In genomic region chr7:151511946-151512345, GRCh38 we compare ENCODE assay signal across 21 cellular contexts. TPM values are rescaled to one million over a fixed set of nuclear protein-coding genes. Genes with fewer than 3 reads are reported as not detected.
DNase-seq lines count a peak whose midpoint lies in the region; ATAC-seq and TF ChIP-seq lines count a peak whose summit lies in the region.
"Had no signal": no experiment of that assay in that cellular context is flagged by ENCODE, and none has a peak within 500 bp of the region (broad histone marks: within the 10 kb centered on the region; RNA-seq: fewer than 3 reads in every experiment).

No MANE protein-coding gene starts in this region.

- H3K27ac ChIP-seq in GM23248: no peak overlapping the region
- H3K27ac ChIP-seq in RWPE1: peak overlapping the region; percentile 23; the same call in 1 of the 2 replicates
- no peak overlapping the region for H3K27ac ChIP-seq in foreskin keratinocyte
- H3K27ac ChIP-seq: brain microvascular endothelial cell, right lobe of liver, SK-N-MC had no signal

- H3K36me3 ChIP-seq in GM23248 (ENCODE audit: low read depth): no peaks in the 10 kb centered on the region; the same call in 1 of the 2 replicates
- H3K36me3 ChIP-seq: brain microvascular endothelial cell, heart right ventricle, right lobe of liver, tibial nerve had no signal

- H3K9me3 ChIP-seq in GM23248 (ENCODE audit: low read depth): no peaks in the 10 kb centered on the region
- H3K9me3 ChIP-seq: heart right ventricle, right lobe of liver, tibial nerve had no signal

- CTCF ChIA-PET in RWPE1 (lab: Yijun Ruan, JAX): no interaction called here

- no peak for TF ChIP-seq CTCF in RWPE1 (conservative IDR thresholded peaks at IDR 0.05; ENCODE audit: low read depth)
- no peak for TF ChIP-seq CTCF in fibroblast of mammary gland (conservative IDR thresholded peaks at IDR 0.05; ENCODE audit: control insufficient read depth, insufficient read depth, low read depth, low read length)
- TF ChIP-seq CTCF in foreskin keratinocyte (conservative IDR thresholded peaks at IDR 0.05): no peak

- 99 to 100% methylated on average over 4 of the region's 4 CpGs for WGBS in GM23248 (ENCODE audit: low coverage in 1 of 2, low lambda C conversion rate in 2 of 2, missing lambda C conversion rate in 2 of 2), 2 experiments

- peaks cover 46% of the 10 kb centered on the region for H4K20me1 ChIP-seq in GM23248 (ENCODE audit: insufficient read depth)

- ATAC-seq in sciatic nerve: peak; percentile 29
- no peak for ATAC-seq in GM21526 (IDR thresholded peaks at IDR 0.05; ENCODE audit: low FRiP score, unreplicated experiment)
- no peak for ATAC-seq in foreskin keratinocyte
- ATAC-seq: activated CD4-positive, CD25-positive, alpha-beta regulatory T cell treated with anti-CD3 and anti-CD28 coated beads, Interleukin-2, amount 50 U/mL, for 24 hours; Panc1 had no signal

- POLR2A ChIA-PET in RWPE1 (lab: Yijun Ruan, JAX; ENCODE audit: low non-redundant PET): no interaction called here

- no peaks in the 10 kb centered on the region for H3F3A ChIP-seq in GM23248 (ENCODE audit: insufficient read depth)

- H3K9ac ChIP-seq in GM23248: no peak overlapping the region

- H3K4me3 ChIP-seq in GM23248 (no peak overlapping the region), fibroblast of mammary gland (ENCODE audit: control insufficient read depth, low read depth, low read length) (no peak overlapping the region)
- H3K4me3 ChIP-seq: HAP-1, heart right ventricle, lung, right lobe of liver, SK-N-MC, tibial nerve had no signal

- H3K4me1 ChIP-seq in GM23248 (ENCODE audit: insufficient read depth) (peaks cover 2% of the 10 kb centered on the region; the same call in 1 of the 2 replicates), foreskin keratinocyte (peaks cover 15% of the 10 kb centered on the region)

- in situ Hi-C loops in GM23248 (cut with MboI): no loop called here

- DNase-seq in GM23248 (peak; percentile 42), RWPE1 (ENCODE audit: low spot score) (no peak), fibroblast of mammary gland (ENCODE audit: low read depth) (peak; percentile 45), sciatic nerve (ENCODE audit: low spot score) (no peak), foreskin keratinocyte (no peak)
- no peak for DNase-seq in stimulated activated CD4-positive, alpha-beta T cell treated with anti-CD3 and anti-CD28 coated beads, Interleukin-4, amount 100 ng/mL, for 1 hour
- DNase-seq: brain microvascular endothelial cell; dermis blood vessel endothelial cell; heart right ventricle; immature natural killer cell; NCI-H774; right lobe of liver; stimulated activated naive CD4-positive, alpha-beta T cell treated with Interleukin-2 at 50 U/mL for 16 hours; T-helper 9 cell had no signal

- H2AFZ ChIP-seq in GM23248: no peak overlapping the region

- H3K4me2 ChIP-seq in GM23248 (ENCODE audit: unreplicated experiment): no peak overlapping the region

- H3K27me3 ChIP-seq in GM23248 (replicated peaks; ENCODE audit: insufficient read depth): no peaks in the 10 kb centered on the region
- H3K27me3 ChIP-seq in foreskin keratinocyte: no peaks in the 10 kb centered on the region
- H3K27me3 ChIP-seq: brain microvascular endothelial cell, heart right ventricle, right lobe of liver, tibial nerve had no signal

- no peaks in the 10 kb centered on the region for H3K9me2 ChIP-seq in GM23248 (ENCODE audit: insufficient read depth)

- intact Hi-C loops in sciatic nerve (cut with DNase I): no loop called here

- H3K79me2 ChIP-seq in GM23248 (ENCODE audit: insufficient read depth): peaks cover 100% of the 10 kb centered on the region

RNA-seq across cellular contexts. Expression of gene RHEB, which starts 7.7 kb away (rescaled TPM):
- total RNA-seq in GM23248 (2014; rRNA removed; shearing (Covaris generic)): 86.4 and 91.4 TPM in 2 replicates
- polyA plus RNA-seq in GM23248 (2016; fragmentation: Nextera tagmentation; extraction: Ambion mirVana) (226 and 235 TPM in 2 replicates), foreskin keratinocyte (106 and 123 TPM in 2 replicates)
- total RNA-seq in sciatic nerve (113 TPM), foreskin keratinocyte (80.0 and 83.3 TPM in 2 replicates)

Comparison
In these comparisons a context has a peak if more than half of its experiments do, and no peak if none do; other contexts are left out.
1. DNase-seq: peak in GM23248 (single experiment) and fibroblast of mammary gland (single experiment); none in RWPE1 (single experiment), sciatic nerve (single experiment), foreskin keratinocyte (0 of 2) and stimulated activated CD4-positive, alpha-beta T cell treated with anti-CD3 and anti-CD28 coated beads, Interleukin-4, amount 100 ng/mL, for 1 hour (single experiment).